ENCODE assay signal across 17 cellular contexts in genomic region chr2:242075683-242076082, GRCh38.
DNase-seq lines count a peak whose midpoint lies in the region; ATAC-seq and TF ChIP-seq lines count a peak whose summit lies in the region.
"Had no signal": no experiment of that assay in that cellular context is flagged by ENCODE, and none has a peak within 500 bp of the region (broad histone marks: within the 10 kb centered on the region; RNA-seq: fewer than 3 reads in every experiment).

No MANE protein-coding gene starts in this region.

- no peak overlapping the region for H2BK20ac ChIP-seq in IMR-90 (ENCODE audit: low read depth, low read length)

- no peaks in the 10 kb centered on the region for H3K27me3 ChIP-seq in BLaER1 treated with 17β-estradiol and CSF1 and Interleukin-3, amounts not matched to agents 10 nM and 100 nM
- H3K27me3 ChIP-seq in IMR-90 (ENCODE audit: control insufficient read depth, insufficient read depth, low read length), result peaks cover 6% of the 10 kb centered on the region
- no peaks in the 10 kb centered on the region for H3K27me3 ChIP-seq in SJSA1 (replicated peaks)
- no peaks in the 10 kb centered on the region for H3K27me3 ChIP-seq in osteoblast (ENCODE audit: insufficient read depth, low read length)
- H3K27me3 ChIP-seq: brain microvascular endothelial cell had no signal

- H3K79me1 ChIP-seq in IMR-90 (ENCODE audit: low read depth in 1 of 2, low read length in 2 of 2), result no peaks in the 10 kb centered on the region

- H4K5ac ChIP-seq in IMR-90 (ENCODE audit: low read depth, low read length), result no peak overlapping the region

- H3K9me1 ChIP-seq in IMR-90 (ENCODE audit: insufficient read depth, low read length), result no peaks in the 10 kb centered on the region; the same call in 1 of the 2 replicates

- no peak overlapping the region for H2BK15ac ChIP-seq in IMR-90 (ENCODE audit: low read depth, low read length)

- CTCF ChIA-PET in IMR-90 (lab: Yijun Ruan, JAX), result no interaction called here

- H4K8ac ChIP-seq in IMR-90 (ENCODE audit: low read depth in 2 of 2, low read length in 2 of 2), result no peak overlapping the region

- no peak for TF ChIP-seq POLR2A in IMR-90 (IDR thresholded peaks at IDR 0.05; ENCODE audit: low read depth, low read length)

- 0 out of 2 replicates have a peak overlapping the region, but pooled peaks have one; percentile 1 for H3K4ac ChIP-seq in IMR-90 (ENCODE audit: low read depth, low read length)

- dilution Hi-C loops in IMR-90 (cut with HindIII; ENCODE audit: low sequenced_read_pairs, unreplicated experiment), result no loop called here

- H3K18ac ChIP-seq in IMR-90 (ENCODE audit: low read depth, low read length), result peak overlapping the region; percentile 8; the same call in 1 of the 2 replicates

- no peak overlapping the region for H2BK5ac ChIP-seq in IMR-90 (ENCODE audit: low read depth, low read length, poor library complexity, severe bottlenecking)

- DNase-seq in IMR-90, result no peak
- DNase-seq in SJSA1 (ENCODE audit: low read depth in 1 of 2, low spot score in 2 of 2), result peak; percentile 59 to 76
- DNase-seq in fibroblast of villous mesenchyme (ENCODE audit: low read depth), result peak; percentile 11
- DNase-seq in osteoblast (ENCODE audit: insufficient read length, low spot score, missing footprints), result no peak
- DNase-seq: activated CD4-positive, alpha-beta T cell treated with anti-CD3 and anti-CD28 coated beads, Interleukin-2, amount 10 ng/mL, durations not matched to agents 7 days and 5 days; activated naive CD4-positive, alpha-beta T cell treated with Interleukin-2 at 50 U/mL for 16 hours; brain microvascular endothelial cell; dermis blood vessel endothelial cell; GDM1; heart left ventricle; immature natural killer cell; NCI-H1436 treated with DMSO at 0.1 percent for 48 hours; psoas muscle had no signal

- no peak overlapping the region for H3K56ac ChIP-seq in IMR-90 (ENCODE audit: extremely low read depth, insufficient read depth, low read length)

- H3K79me2 ChIP-seq in osteoblast (ENCODE audit: insufficient read depth, low read length), result no peaks in the 10 kb centered on the region

- H2AK5ac ChIP-seq in IMR-90 (ENCODE audit: low read depth, low read length), result no peak overlapping the region

- no peak overlapping the region for H3K27ac ChIP-seq in BLaER1 treated with 17β-estradiol and CSF1 and Interleukin-3, amounts not matched to agents 10 nM and 100 nM
- H3K27ac ChIP-seq in IMR-90 (ENCODE audit: insufficient read depth, low read length), result no peak overlapping the region
- H3K27ac ChIP-seq in SJSA1, result peak overlapping the region; percentile 66
- H3K27ac ChIP-seq in osteoblast (ENCODE audit: low read depth, low read length), result no peak overlapping the region
- H3K27ac ChIP-seq: brain microvascular endothelial cell, heart left ventricle, psoas muscle had no signal

- H2AFZ ChIP-seq in IMR-90 (replicated peaks; ENCODE audit: low read length, poor library complexity) (no peak overlapping the region), osteoblast (ENCODE audit: low read length) (no peak overlapping the region)

- no peak overlapping the region for H2BK120ac ChIP-seq in IMR-90 (ENCODE audit: low read depth, low read length)

- in situ Hi-C loops in IMR-90 (cut with MboI; ENCODE audit: low sequenced_read_pairs), result no loop called here

- H3K23ac ChIP-seq in IMR-90 (ENCODE audit: low read depth, low read length), result no peak overlapping the region

- no peak overlapping the region for H3K4me3 ChIP-seq in BLaER1 treated with 17β-estradiol and CSF1 and Interleukin-3, amounts not matched to agents 10 nM and 100 nM
- H3K4me3 ChIP-seq in IMR-90 (ENCODE audit: insufficient read depth, low read depth, low read length) (no peak overlapping the region), SJSA1 (no peak overlapping the region), fibroblast of villous mesenchyme (ENCODE audit: low read depth, low read length) (no peak overlapping the region), osteoblast (ENCODE audit: insufficient read depth, low read length) (no peak overlapping the region)
- H3K4me3 ChIP-seq: heart left ventricle, psoas muscle had no signal

- H3K36me3 ChIP-seq in BLaER1 treated with 17β-estradiol and CSF1 and Interleukin-3, amounts not matched to agents 10 nM and 100 nM, result no peaks in the 10 kb centered on the region
- no peaks in the 10 kb centered on the region for H3K36me3 ChIP-seq in IMR-90 (ENCODE audit: control insufficient read depth, insufficient read depth, low read length)
- H3K36me3 ChIP-seq in SJSA1, result no peaks in the 10 kb centered on the region
- H3K36me3 ChIP-seq in osteoblast (ENCODE audit: insufficient read depth, low read length), result no peaks in the 10 kb centered on the region
- H3K36me3 ChIP-seq: brain microvascular endothelial cell, heart left ventricle had no signal

- H4K20me1 ChIP-seq in BLaER1 treated with 17β-estradiol and CSF1 and Interleukin-3, amounts not matched to agents 10 nM and 100 nM, result no peaks in the 10 kb centered on the region
- H4K20me1 ChIP-seq in IMR-90 (ENCODE audit: insufficient read depth, low read length) (no peaks in the 10 kb centered on the region), osteoblast (ENCODE audit: insufficient read depth, low read length) (no peaks in the 10 kb centered on the region)

- no peak for TF ChIP-seq RAD21 in IMR-90 (IDR thresholded peaks at IDR 0.05; ENCODE audit: low read length)

- peak overlapping the region in 7 of 11 experiments; percentile 22 to 59 (median 35); a peak in 11 of 22 replicates for H3K4me2 ChIP-seq in BLaER1 treated with 17β-estradiol and CSF1 and Interleukin-3, amounts not matched to agents 10 nM and 100 nM
- H3K4me2 ChIP-seq in IMR-90 (ENCODE audit: low read depth, low read length) (no peak overlapping the region), osteoblast (ENCODE audit: insufficient read depth, low read length) (no peak overlapping the region)

- no peak overlapping the region for H3K14ac ChIP-seq in IMR-90 (replicated peaks; ENCODE audit: low read depth, low read length)

- TF ChIP-seq CTCF in IMR-90 (conservative IDR thresholded peaks at IDR 0.05; ENCODE audit: low read depth, low read length), result no peak
- TF ChIP-seq CTCF in fibroblast of villous mesenchyme (IDR thresholded peaks at IDR 0.05; ENCODE audit: insufficient read depth, low read depth, low read length), result no peak
- no peak for TF ChIP-seq CTCF in osteoblast (IDR thresholded peaks at IDR 0.05; ENCODE audit: extremely low read depth, low read depth, low read length)

- no TSS peak for BruUV-seq in IMR-90 (replicated peaks; lab: Mats Ljungman, UMichigan)

- H2AK9ac ChIP-seq in IMR-90 (replicated peaks; ENCODE audit: low read depth, low read length, poor library complexity), result no peak overlapping the region

- ATAC-seq in IMR-90 (ENCODE audit: low read depth) (no peak), HG03469 (IDR thresholded peaks at IDR 0.05; ENCODE audit: unreplicated experiment) (no peak), HG02588 (IDR thresholded peaks at IDR 0.05; ENCODE audit: unreplicated experiment) (no peak), GM18498 (IDR thresholded peaks at IDR 0.05; ENCODE audit: unreplicated experiment) (no peak)
- ATAC-seq: psoas muscle had no signal

- peaks cover 0 to 38% (median 12%) of the 10 kb centered on the region in 10 experiments; a peak in 15 of 20 replicates for H3K4me1 ChIP-seq in BLaER1 treated with 17β-estradiol and CSF1 and Interleukin-3, amounts not matched to agents 10 nM and 100 nM
- H3K4me1 ChIP-seq in IMR-90 (ENCODE audit: control insufficient read depth, insufficient read depth, low read length) (peaks cover 9% of the 10 kb centered on the region), SJSA1 (replicated peaks) (peaks cover 28% of the 10 kb centered on the region), osteoblast (ENCODE audit: insufficient read depth, low read length) (peaks cover 10% of the 10 kb centered on the region)
- H3K4me1 ChIP-seq: psoas muscle had no signal

- no peak overlapping the region for H4K91ac ChIP-seq in IMR-90 (ENCODE audit: insufficient read depth, low read depth, low read length)

- no peaks in the 10 kb centered on the region for H3K9me3 ChIP-seq in BLaER1 treated with 17β-estradiol and CSF1 and Interleukin-3, amounts not matched to agents 10 nM and 100 nM (replicated peaks in 1 of 11)
- H3K9me3 ChIP-seq in IMR-90 (ENCODE audit: control insufficient read depth, insufficient read depth, low read length) (no peaks in the 10 kb centered on the region), SJSA1 (replicated peaks) (no peaks in the 10 kb centered on the region), osteoblast (ENCODE audit: low read depth, low read length) (no peaks in the 10 kb centered on the region)
- H3K9me3 ChIP-seq: heart left ventricle, psoas muscle had no signal

- intact Hi-C loops in IMR-90 (cut with micrococcal nuclease), result no loop called here

- WGBS in IMR-90 (ENCODE audit: extremely low coverage in 2 of 2, insufficient read length in 1 of 2), 2 experiments, result no CpG with 5 or more reads among the region's 6 CpGs

- POLR2A ChIA-PET in IMR-90 (lab: Charles Lee; ENCODE audit: unreplicated experiment), result no interaction called here

- no peak overlapping the region for H3K9ac ChIP-seq in BLaER1 treated with 17β-estradiol and CSF1 and Interleukin-3, amounts not matched to agents 10 nM and 100 nM
- H3K9ac ChIP-seq in IMR-90 (ENCODE audit: low read depth, low read length), result no peak overlapping the region

TF ChIP-seq in IMR-90, 13 proteins besides CTCF, POLR2A, EP300 and RAD21 (continues in another document):
- TF ChIP-seq FOS (IDR thresholded peaks at IDR 0.05; ENCODE audit: low read depth, low read length) (no peak), RCOR1 (IDR thresholded peaks at IDR 0.05; ENCODE audit: insufficient replicate concordance, low read length) (no peak), CEBPB (IDR thresholded peaks at IDR 0.05; ENCODE audit: low read depth, low read length) (no peak), NFE2L2 (IDR thresholded peaks at IDR 0.05; ENCODE audit: low read depth, low read length) (no peak), RFX5 (IDR thresholded peaks at IDR 0.05; ENCODE audit: low read depth, low read length) (no peak), MAFK (IDR thresholded peaks at IDR 0.05; ENCODE audit: low read depth, low read length) (no peak), ELK1 (IDR thresholded peaks at IDR 0.05; ENCODE audit: borderline replicate concordance, low read depth, low read length) (no peak), SMC3 (IDR thresholded peaks at IDR 0.05; ENCODE audit: low read depth, low read length) (no peak)

Comparison
In these comparisons a context has a peak if more than half of its experiments do, and no peak if none do; other contexts are left out.
1. H3K4me2 ChIP-seq: peak in BLaER1 treated with 17β-estradiol and CSF1 and Interleukin-3, amounts not matched to agents 10 nM and 100 nM (7 of 11); none in IMR-90 (single experiment) and osteoblast (single experiment).
2. DNase-seq: peak in SJSA1 (2 of 2) and fibroblast of villous mesenchyme (single experiment); none in IMR-90 (single experiment) and osteoblast (single experiment).